ENCODE assay signal across 24 cellular contexts in genomic region chr13:33174491-33174890, GRCh38.
DNase-seq lines count a peak whose midpoint lies in the region; TF ChIP-seq lines count a peak whose summit lies in the region.
"Had no signal": no experiment of that assay in that cellular context is flagged by ENCODE, and none has a peak within 500 bp of the region (broad histone marks: within the 10 kb centered on the region; RNA-seq: fewer than 3 reads in every experiment).

No MANE protein-coding gene starts in this region.

- H3K9ac ChIP-seq in subcutaneous abdominal adipose tissue (ENCODE audit: low read length in 5 of 5): no peak overlapping the region
- H3K9ac ChIP-seq: neural progenitor cell had no signal

- CTCF ChIA-PET in activated naive CD4-positive, alpha-beta T cell treated with anti-CD3 and anti-CD28 coated beads for 36 hours (lab: Charles Lee): no interaction called here

- peaks cover 71% of the 10 kb centered on the region for H3K4me1 Mint-ChIP-seq in brain
- H3K4me1 Mint-ChIP-seq in activated naive CD4-positive, alpha-beta T cell treated with anti-CD3 and anti-CD28 coated beads for 36 hours (ENCODE audit: low read depth): no peaks in the 10 kb centered on the region
- H3K4me1 Mint-ChIP-seq: activated naive CD8-positive, alpha-beta T cell treated with anti-CD3 and anti-CD28 coated beads, Interleukin-2, amount 10 ng/mL, durations not matched to agents 7 days and 5 days; activated T-helper 17 cell treated with anti-CD3 and anti-CD28 coated beads, Interleukin-2, amount 50 U/mL, for 72 hours had no signal

- DNase-seq in NCI-H345 (lab: John Stamatoyannopoulos, UW) (peak; percentile 12), NCI-H345 treated with DMSO at 0.1 percent for 48 hours (lab: John Stamatoyannopoulos, UW; ENCODE audit: unreplicated experiment) (no peak), NCI-H2171 (lab: John Stamatoyannopoulos, UW) (peak; percentile 35), MG63 (no peak)
- no peak for DNase-seq in stimulated activated CD4-positive, alpha-beta T cell treated with anti-CD3 and anti-CD28 coated beads, Interleukin-4, amount 100 ng/mL, for 24 hours
- no peak for DNase-seq in activated naive CD4-positive, alpha-beta T cell treated with anti-CD3 and anti-CD28 coated beads for 36 hours
- DNase-seq: 8988T; activated CD4-positive, alpha-beta T cell treated with anti-CD3 and anti-CD28 coated beads, Interleukin-2, amount 50 U/mL, for 1 hour; activated naive CD8-positive, alpha-beta T cell treated with anti-CD3 and anti-CD28 coated beads, Interleukin-2, amount 10 ng/mL, durations not matched to agents 7 days and 5 days; BE2C; brain microvascular endothelial cell; heart right ventricle; left ventricle myocardium superior; NCI-H2029; spleen; stomach; WERI-Rb-1 had no signal

- TF ChIP-seq CTCF in brain (conservative IDR thresholded peaks at IDR 0.05): no peak

- H3K4me3 ChIP-seq in subcutaneous abdominal adipose tissue (ENCODE audit: low read depth in 1 of 5, low read length in 5 of 5) (no peak overlapping the region), MG63 (no peak overlapping the region)
- H3K4me3 ChIP-seq: heart right ventricle, neural progenitor cell, SJSA1, spleen, stomach had no signal

- H3K9me3 ChIP-seq in subcutaneous abdominal adipose tissue (ENCODE audit: control insufficient read depth in 5 of 5, low read length in 5 of 5) (no peaks in the 10 kb centered on the region), MG63 (no peaks in the 10 kb centered on the region)
- H3K9me3 ChIP-seq: BE2C, heart right ventricle, SJSA1, spleen, stomach had no signal

- no peaks in the 10 kb centered on the region for H3K27me3 Mint-ChIP-seq in brain
- peaks cover 5% of the 10 kb centered on the region for H3K27me3 Mint-ChIP-seq in activated naive CD4-positive, alpha-beta T cell treated with anti-CD3 and anti-CD28 coated beads for 36 hours (ENCODE audit: low read depth)
- H3K27me3 Mint-ChIP-seq: type B pancreatic cell had no signal

- H3K36me3 ChIP-seq in subcutaneous abdominal adipose tissue (ENCODE audit: control insufficient read depth in 5 of 5, insufficient read depth in 5 of 5, low read length in 5 of 5): peaks cover 2 to 5% (median 3%) of the 10 kb centered on the region in 5 donors
- peaks cover 53% of the 10 kb centered on the region for H3K36me3 ChIP-seq in MG63
- H3K36me3 ChIP-seq: BE2C, neural progenitor cell, spleen, stomach, WERI-Rb-1 had no signal

- peak overlapping the region; percentile 11 for H3K27ac ChIP-seq in subcutaneous abdominal adipose tissue (ENCODE audit: low read depth, low read length)
- H3K27ac ChIP-seq: neural progenitor cell, SJSA1, spleen, WERI-Rb-1 had no signal

- H3K36me3 Mint-ChIP-seq in brain: peaks cover 10% of the 10 kb centered on the region
- H3K36me3 Mint-ChIP-seq in activated naive CD4-positive, alpha-beta T cell treated with anti-CD3 and anti-CD28 coated beads for 36 hours (ENCODE audit: low read depth): no peaks in the 10 kb centered on the region
- H3K36me3 Mint-ChIP-seq: activated naive CD8-positive, alpha-beta T cell treated with anti-CD3 and anti-CD28 coated beads, Interleukin-2, amount 10 ng/mL, durations not matched to agents 7 days and 5 days; neural progenitor cell had no signal

- intact Hi-C loops in activated naive CD4-positive, alpha-beta T cell treated with anti-CD3 and anti-CD28 coated beads for 36 hours (cut with micrococcal nuclease): no loop called here

- H3K27ac Mint-ChIP-seq in brain: peak overlapping the region in 3 of 5 experiments; percentile 37 to 73 (median 57)
- H3K27ac Mint-ChIP-seq in activated naive CD4-positive, alpha-beta T cell treated with anti-CD3 and anti-CD28 coated beads for 36 hours: no peak overlapping the region
- H3K27ac Mint-ChIP-seq: activated naive CD8-positive, alpha-beta T cell treated with anti-CD3 and anti-CD28 coated beads, Interleukin-2, amount 10 ng/mL, durations not matched to agents 7 days and 5 days; activated T-helper 17 cell treated with anti-CD3 and anti-CD28 coated beads, Interleukin-2, amount 50 U/mL, for 72 hours; neural progenitor cell; T-helper 2 cell treated with Interferon-gamma antibody and Interleukin-4, amounts not matched to agents 5 μg/mL and 100 μg/mL, for 36 hours; type B pancreatic cell had no signal

- no peak overlapping the region for H3K4me3 Mint-ChIP-seq in brain
- H3K4me3 Mint-ChIP-seq in activated naive CD4-positive, alpha-beta T cell treated with anti-CD3 and anti-CD28 coated beads for 36 hours: no peak overlapping the region
- H3K4me3 Mint-ChIP-seq: activated naive CD8-positive, alpha-beta T cell treated with anti-CD3 and anti-CD28 coated beads, Interleukin-2, amount 10 ng/mL, durations not matched to agents 7 days and 5 days; activated T-helper 17 cell treated with anti-CD3 and anti-CD28 coated beads, Interleukin-2, amount 50 U/mL, for 72 hours; neural progenitor cell; T-helper 2 cell treated with Interferon-gamma antibody and Interleukin-4, amounts not matched to agents 5 μg/mL and 100 μg/mL, for 36 hours; type B pancreatic cell had no signal

- H3K27me3 ChIP-seq in subcutaneous abdominal adipose tissue (ENCODE audit: control insufficient read depth in 5 of 5, insufficient read depth in 4 of 5, low read length in 5 of 5): no peaks in the 10 kb centered on the region
- H3K27me3 ChIP-seq in MG63: no peaks in the 10 kb centered on the region
- H3K27me3 ChIP-seq: BE2C, brain microvascular endothelial cell, heart right ventricle, SJSA1, spleen, stomach had no signal

- H3K9me3 Mint-ChIP-seq in brain: peaks cover 0 to 2% (median 0%) of the 10 kb centered on the region in 5 experiments
- no peaks in the 10 kb centered on the region for H3K9me3 Mint-ChIP-seq in activated naive CD4-positive, alpha-beta T cell treated with anti-CD3 and anti-CD28 coated beads for 36 hours
- H3K9me3 Mint-ChIP-seq: activated naive CD8-positive, alpha-beta T cell treated with anti-CD3 and anti-CD28 coated beads, Interleukin-2, amount 10 ng/mL, durations not matched to agents 7 days and 5 days; activated T-helper 17 cell treated with anti-CD3 and anti-CD28 coated beads, Interleukin-2, amount 50 U/mL, for 72 hours; neural progenitor cell; T-helper 2 cell treated with Interferon-gamma antibody and Interleukin-4, amounts not matched to agents 5 μg/mL and 100 μg/mL, for 36 hours; type B pancreatic cell had no signal

- H3K4me1 ChIP-seq in subcutaneous abdominal adipose tissue (ENCODE audit: control insufficient read depth in 5 of 5, insufficient read depth in 5 of 5, low read length in 5 of 5): peaks cover 0 to 30% (median 13%) of the 10 kb centered on the region in 5 donors
- H3K4me1 ChIP-seq: neural progenitor cell, spleen had no signal

Comparison
In these comparisons a context has a peak if more than half of its experiments do, and no peak if none do; other contexts are left out.
1. DNase-seq: peak in NCI-H345 (single experiment) and NCI-H2171 (single experiment); none in NCI-H345 treated with DMSO at 0.1 percent for 48 hours (single experiment), stimulated activated CD4-positive, alpha-beta T cell treated with anti-CD3 and anti-CD28 coated beads, Interleukin-4, amount 100 ng/mL, for 24 hours (single experiment), activated naive CD4-positive, alpha-beta T cell treated with anti-CD3 and anti-CD28 coated beads for 36 hours (single experiment) and MG63 (single experiment).